10 cellular contexts compared by ENCODE assay signal in genomic region chr6:163943647-163944395, GRCh38.
A peak's percentile ranks its signal among the peaks of the same experiment; 100 is the strongest.
DNase-seq lines count a peak whose midpoint lies in the region; ATAC-seq lines count a peak whose summit lies in the region.
"Had no signal": no experiment of that assay in that cellular context is flagged by ENCODE, and none has a peak within 500 bp of the region (broad histone marks: within the 10 kb centered on the region; RNA-seq: fewer than 3 reads in every experiment).

No MANE protein-coding gene starts in this region.

- peak; percentile 19 for DNase-seq in HT1080 (ENCODE audit: low read depth)
- peak; percentile 59 for DNase-seq in cerebellar cortex (ENCODE audit: low spot score)
- peak; percentile 74 for DNase-seq in iPS DF 4.7 (ENCODE audit: extremely low read depth, low spot score)
- peak; percentile 87 for DNase-seq in retina
- DNase-seq: activated CD4-positive, alpha-beta T cell treated with anti-CD3 and anti-CD28 coated beads, Interleukin-2, amount 50 U/mL, for 1 hour; mammary epithelial cell had no signal

- ATAC-seq in GM18517 (IDR thresholded peaks at IDR 0.05; ENCODE audit: unreplicated experiment) (no peak), HG03571 (IDR thresholded peaks at IDR 0.05; ENCODE audit: unreplicated experiment) (no peak), GM21367 (IDR thresholded peaks at IDR 0.05; ENCODE audit: unreplicated experiment) (no peak), GM19023 (IDR thresholded peaks at IDR 0.05; ENCODE audit: unreplicated experiment) (no peak)

Comparison
In these comparisons a context has a peak if more than half of its experiments do, and no peak if none do; other contexts are left out.
1. DNase-seq: peak in every context shown above with its lines; median percentile 87 in retina; 74 in iPS DF 4.7; 59 in cerebellar cortex; 19 in HT1080.